ENCODE assay signal across 1 cellular context in the genomic region with DNA sequence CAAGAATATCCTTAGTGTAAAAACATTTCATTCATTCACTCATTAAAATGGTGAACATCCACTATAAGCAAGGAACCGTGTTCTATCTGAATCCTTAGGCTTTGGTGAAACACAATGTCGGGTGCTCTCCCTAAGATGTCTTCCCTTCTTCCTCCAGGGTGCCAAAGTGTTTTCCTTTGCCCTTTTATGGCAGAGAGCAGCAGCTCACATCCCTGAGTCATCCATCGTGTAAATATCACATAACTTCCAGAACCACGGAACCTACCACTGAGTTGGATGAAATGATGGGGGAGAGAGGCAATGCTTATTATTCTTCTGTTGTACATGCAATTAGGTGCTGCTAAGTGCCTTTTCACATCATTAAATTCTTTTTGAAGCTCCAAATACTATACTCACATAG.
TF ChIP-seq lines count a peak whose summit lies in the region.

No MANE protein-coding gene starts in this region.

TF ChIP-seq in HepG2, 621 proteins besides CTCF, POLR2A, EP300 and RAD21:
- TF ChIP-seq, protein P1, sequence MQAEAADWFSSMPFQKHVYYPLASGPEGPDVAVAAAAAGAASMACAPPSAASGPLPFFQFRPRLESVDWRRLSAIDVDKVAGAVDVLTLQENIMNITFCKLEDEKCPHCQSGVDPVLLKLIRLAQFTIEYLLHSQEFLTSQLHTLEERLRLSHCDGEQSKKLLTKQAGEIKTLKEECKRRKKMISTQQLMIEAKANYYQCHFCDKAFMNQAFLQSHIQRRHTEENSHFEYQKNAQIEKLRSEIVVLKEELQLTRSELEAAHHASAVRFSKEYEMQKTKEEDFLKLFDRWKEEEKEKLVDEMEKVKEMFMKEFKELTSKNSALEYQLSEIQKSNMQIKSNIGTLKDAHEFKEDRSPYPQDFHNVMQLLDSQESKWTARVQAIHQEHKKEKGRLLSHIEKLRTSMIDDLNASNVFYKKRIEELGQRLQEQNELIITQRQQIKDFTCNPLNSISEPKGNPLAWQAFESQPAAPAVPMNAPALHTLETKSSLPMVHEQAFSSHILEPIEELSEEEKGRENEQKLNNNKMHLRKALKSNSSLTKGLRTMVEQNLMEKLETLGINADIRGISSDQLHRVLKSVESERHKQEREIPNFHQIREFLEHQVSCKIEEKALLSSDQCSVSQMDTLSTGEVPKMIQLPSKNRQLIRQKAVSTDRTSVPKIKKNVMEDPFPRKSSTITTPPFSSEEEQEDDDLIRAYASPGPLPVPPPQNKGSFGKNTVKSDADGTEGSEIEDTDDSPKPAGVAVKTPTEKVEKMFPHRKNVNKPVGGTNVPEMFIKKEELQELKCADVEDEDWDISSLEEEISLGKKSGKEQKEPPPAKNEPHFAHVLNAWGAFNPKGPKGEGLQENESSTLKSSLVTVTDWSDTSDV (CRISPR knock-in tag; IDR thresholded peaks at IDR 0.05): no peak
- TF ChIP-seq CREBL2 (CRISPR knock-in tag; IDR thresholded peaks at IDR 0.05; ENCODE audit: borderline replicate concordance) (no peak), EZH2 (conservative IDR thresholded peaks at IDR 0.05; ENCODE audit: low read depth, low read length) (0 out of 2 replicates have a peak, but pooled peaks have one; percentile 74), ZNF251 (CRISPR knock-in tag; IDR thresholded peaks at IDR 0.05) (no peak), FOSL2 (CRISPR knock-in tag; IDR thresholded peaks at IDR 0.05) (peak; percentile 45), SRF (IDR thresholded peaks at IDR 0.05; ENCODE audit: low read depth, low read length) (peak; percentile 83), TAF1 (CRISPR knock-in tag; IDR thresholded peaks at IDR 0.05) (no peak)
